ENCODE assay signal across 18 cellular contexts in genomic region chr9:137731947-137732813, GRCh38.
DNase-seq lines count a peak whose midpoint lies in the region; ATAC-seq, FAIRE-seq and TF ChIP-seq lines count a peak whose summit lies in the region.
"Had no signal": no experiment of that assay in that cellular context is flagged by ENCODE, and none has a peak within 500 bp of the region (broad histone marks: within the 10 kb centered on the region; RNA-seq: fewer than 3 reads in every experiment).

No MANE protein-coding gene starts in this region.

- TF ChIP-seq CTCF in H9 (conservative IDR thresholded peaks at IDR 0.05): no peak

- H2AFZ ChIP-seq in H9 (ENCODE audit: low read length) (no peak overlapping the region), mesenchymal stem cell (ENCODE audit: low read depth, low read length) (no peak overlapping the region)
- H2AFZ ChIP-seq: PC-9 had no signal

- H2BK120ac ChIP-seq in H9 (ENCODE audit: low read depth, low read length, poor library complexity, severe bottlenecking): no peak overlapping the region
- H2BK120ac ChIP-seq in mesenchymal stem cell (ENCODE audit: low read depth, low read length): no peak overlapping the region

- H2BK5ac ChIP-seq in H9 (ENCODE audit: insufficient read length, low read length) (no peak overlapping the region), mesenchymal stem cell (ENCODE audit: low read depth, low read length, poor library complexity, severe bottlenecking) (no peak overlapping the region)

- H3K23ac ChIP-seq in H9 (ENCODE audit: insufficient read length, low read depth, low read length): no peak overlapping the region
- H3K23ac ChIP-seq in mesenchymal stem cell (ENCODE audit: low read length in 2 of 2): no peak overlapping the region

- H4K8ac ChIP-seq in H9 (replicated peaks; ENCODE audit: insufficient read length, low read depth, low read length) (no peak overlapping the region), mesenchymal stem cell (ENCODE audit: low read length) (no peak overlapping the region)

- H3K79me1 ChIP-seq in H9 (ENCODE audit: insufficient read depth, low read depth, low read length, poor library complexity, severe bottlenecking): peaks cover 6% of the 10 kb centered on the region
- H3K79me1 ChIP-seq in mesenchymal stem cell (replicated peaks; ENCODE audit: low read length, poor library complexity, severe bottlenecking): peaks cover 51% of the 10 kb centered on the region

- H3K27ac Mint-ChIP-seq in H9: peak overlapping the region in 2 of 3 experiments; percentile 69 to 92; a peak in 4 of 7 replicates

- H3K4me1 ChIP-seq in H9 (ENCODE audit: insufficient read depth, low read length) (no peaks in the 10 kb centered on the region), mesenchymal stem cell (ENCODE audit: control insufficient read depth, insufficient read depth, low read depth, low read length) (peaks cover 6% of the 10 kb centered on the region), small intestine (ENCODE audit: control insufficient read depth in 2 of 2, insufficient read depth in 1 of 2, low read depth in 1 of 2, low read length in 1 of 2) (no peaks in the 10 kb centered on the region)
- H3K4me1 ChIP-seq: SJSA1 had no signal

- no peak overlapping the region for H3K9ac ChIP-seq in H9 (ENCODE audit: extremely low read depth, insufficient read length, low read length)
- H3K9ac ChIP-seq in mesenchymal stem cell (ENCODE audit: low read length): no peak overlapping the region

- H3T11ph ChIP-seq in H9 (ENCODE audit: low read length): no peak overlapping the region

- H3K36me3 Mint-ChIP-seq in H9 (ENCODE audit: insufficient read depth in 1 of 3, low read depth in 3 of 3): peaks cover 47 to 75% (median 66%) of the 10 kb centered on the region in 3 experiments

- DNase-seq in H9: peak; percentile 59
- DNase-seq in mesenchymal stem cell: no peak
- peak; percentile 6 for DNase-seq in small intestine
- no peak for DNase-seq in frontal cortex (ENCODE audit: low spot score in 2 of 2)
- no peak for DNase-seq in putamen (ENCODE audit: low spot score)
- no peak for DNase-seq in NCI-H2107 treated with DMSO at 0.1 percent for 48 hours (lab: John Stamatoyannopoulos, UW; ENCODE audit: unreplicated experiment)
- DNase-seq: ACHN, H7, IMR-90, Karpas-422, MG63, NCI-H1092 treated with DMSO at 0.1 percent for 48 hours, NCI-H2081 treated with DMSO at 0.1 percent for 48 hours, NCI-H524, PC-9 had no signal

- H3K4me3 ChIP-seq in mesenchymal stem cell (ENCODE audit: insufficient read depth in 1 of 2, low read depth in 1 of 2, low read length in 2 of 2) (no peak overlapping the region), small intestine (ENCODE audit: low read depth in 1 of 2, low read length in 2 of 2) (no peak overlapping the region)
- H3K4me3 ChIP-seq: MG63, PC-9, SJSA1 had no signal

- H3K9me3 Mint-ChIP-seq in H9: no peaks in the 10 kb centered on the region; a peak in 1 of 5 replicates

- no peak overlapping the region for H3K4me2 ChIP-seq in H9 (ENCODE audit: insufficient read depth, insufficient read length, low read length)
- no peak overlapping the region for H3K4me2 ChIP-seq in mesenchymal stem cell (ENCODE audit: low read length, poor library complexity, severe bottlenecking)
- H3K4me2 ChIP-seq: PC-9 had no signal

- H3K36me3 ChIP-seq in mesenchymal stem cell (ENCODE audit: control insufficient read depth in 1 of 2, insufficient read depth in 2 of 2, low read depth in 1 of 2, low read length in 2 of 2): peaks cover 37 to 83% of the 10 kb centered on the region in 2 experiments
- H3K36me3 ChIP-seq in small intestine (ENCODE audit: control insufficient read depth in 2 of 2, insufficient read depth in 2 of 2, low read length in 2 of 2): peaks cover 10 to 23% of the 10 kb centered on the region in 2 donors

- H4K20me1 ChIP-seq in H9 (ENCODE audit: control insufficient read depth, insufficient read depth, insufficient read length): no peaks in the 10 kb centered on the region

- no CpG with 5 or more reads among the region's 24 CpGs for WGBS in H9 (ENCODE audit: extremely low coverage, insufficient read length, low lambda C conversion rate)
- WGBS in mesenchymal stem cell: 95% methylated on average over 23 of the region's 24 CpGs
- WGBS in small intestine, 3 donors: 94 to 96% (median 96%) methylated on average over 24 of the region's 24 CpGs

- no peak for FAIRE-seq in small intestine (lab: Jason Lieb, UNC)
- no peak for FAIRE-seq in frontal cortex (lab: Jason Lieb, UNC)

- H3K27me3 Mint-ChIP-seq in H9 (ENCODE audit: low read depth): no peaks in the 10 kb centered on the region

- no peak overlapping the region for H3K4me3 Mint-ChIP-seq in H9

- no peak overlapping the region for H3K18ac ChIP-seq in H9 (ENCODE audit: insufficient read length, low read depth, low read length)
- no peak overlapping the region for H3K18ac ChIP-seq in mesenchymal stem cell (ENCODE audit: low read depth in 1 of 2, low read length in 2 of 2)

- H2BK20ac ChIP-seq in H9 (ENCODE audit: low read depth, low read length, poor library complexity, severe bottlenecking): no peak overlapping the region

- no peaks in the 10 kb centered on the region; the same call in 1 of the 2 replicates for H3K27me3 ChIP-seq in H9 (ENCODE audit: insufficient read depth, low read length)
- no peaks in the 10 kb centered on the region for H3K27me3 ChIP-seq in mesenchymal stem cell (ENCODE audit: control insufficient read depth in 1 of 2, insufficient read depth in 1 of 2, low read length in 2 of 2)
- H3K27me3 ChIP-seq in small intestine (ENCODE audit: control insufficient read depth in 2 of 2, insufficient read depth in 2 of 2, low read length in 2 of 2): no peaks in the 10 kb centered on the region
- H3K27me3 ChIP-seq: MG63, SJSA1 had no signal

- H3K9me3 ChIP-seq in H9 (ENCODE audit: control insufficient read depth, low read depth, low read length) (no peaks in the 10 kb centered on the region), mesenchymal stem cell (ENCODE audit: control insufficient read depth, low read length) (peaks cover 8% of the 10 kb centered on the region), small intestine (ENCODE audit: control insufficient read depth, low read depth) (no peaks in the 10 kb centered on the region)
- H3K9me3 ChIP-seq: MG63 had no signal

- no peak overlapping the region for H3K4ac ChIP-seq in H9 (ENCODE audit: low read depth, low read length)
- no peak overlapping the region for H3K4ac ChIP-seq in mesenchymal stem cell (ENCODE audit: low read depth in 1 of 2, low read length in 2 of 2)

- no peak overlapping the region for H3K56ac ChIP-seq in H9 (ENCODE audit: insufficient read length, low read depth, low read length)

- no peak overlapping the region for H3K27ac ChIP-seq in H9 (ENCODE audit: insufficient read length, low read depth, low read length)
- H3K27ac ChIP-seq in mesenchymal stem cell (ENCODE audit: low read length, poor library complexity, severe bottlenecking): no peak overlapping the region
- no peak overlapping the region for H3K27ac ChIP-seq in small intestine (ENCODE audit: low read depth in 1 of 2, low read length in 1 of 2)
- H3K27ac ChIP-seq: PC-9, SJSA1 had no signal

- H4K5ac ChIP-seq in H9 (ENCODE audit: insufficient read length, low read depth, low read length): no peak overlapping the region

- no peak overlapping the region for H2BK15ac ChIP-seq in H9 (ENCODE audit: low read depth, low read length)
- H2BK15ac ChIP-seq in mesenchymal stem cell (ENCODE audit: low read depth, poor library complexity, severe bottlenecking): no peak overlapping the region

- H3K4me1 Mint-ChIP-seq in H9: peaks cover 14 to 17% of the 10 kb centered on the region in 2 experiments

- H2BK12ac ChIP-seq in H9 (ENCODE audit: insufficient read length, low read depth, low read length): no peak overlapping the region
- H2BK12ac ChIP-seq in mesenchymal stem cell (ENCODE audit: low read length in 2 of 2): no peak overlapping the region

- H2AK5ac ChIP-seq in H9 (ENCODE audit: insufficient read length, low read length) (no peak overlapping the region), mesenchymal stem cell (ENCODE audit: low read length, severe bottlenecking) (no peak overlapping the region)

- peak; percentile 61 for ATAC-seq in esophagus mucosa
- no peak for ATAC-seq in HG03039 (IDR thresholded peaks at IDR 0.05; ENCODE audit: unreplicated experiment)

- H3K79me2 ChIP-seq in H9 (ENCODE audit: insufficient read depth, low read length): no peaks in the 10 kb centered on the region; the same call in 1 of the 2 replicates

- H3K14ac ChIP-seq in H9 (ENCODE audit: insufficient read depth, low read length): no peak overlapping the region
- H3K14ac ChIP-seq in mesenchymal stem cell (ENCODE audit: low read length in 2 of 2): no peak overlapping the region

- no peaks in the 10 kb centered on the region for H3K23me2 ChIP-seq in H9 (ENCODE audit: insufficient read length, low read depth, low read length, poor library complexity, severe bottlenecking)

- H4K91ac ChIP-seq in H9 (ENCODE audit: insufficient read length, low read depth, low read length) (no peak overlapping the region), mesenchymal stem cell (ENCODE audit: low read length) (peak overlapping the region; percentile 18)

Comparison
In these comparisons a context has a peak if more than half of its experiments do, and no peak if none do; other contexts are left out.
1. DNase-seq: peak in H9 (single experiment) and small intestine (single experiment); none in mesenchymal stem cell (single experiment), frontal cortex (0 of 2), putamen (single experiment) and NCI-H2107 treated with DMSO at 0.1 percent for 48 hours (single experiment).